In the genomic region with DNA sequence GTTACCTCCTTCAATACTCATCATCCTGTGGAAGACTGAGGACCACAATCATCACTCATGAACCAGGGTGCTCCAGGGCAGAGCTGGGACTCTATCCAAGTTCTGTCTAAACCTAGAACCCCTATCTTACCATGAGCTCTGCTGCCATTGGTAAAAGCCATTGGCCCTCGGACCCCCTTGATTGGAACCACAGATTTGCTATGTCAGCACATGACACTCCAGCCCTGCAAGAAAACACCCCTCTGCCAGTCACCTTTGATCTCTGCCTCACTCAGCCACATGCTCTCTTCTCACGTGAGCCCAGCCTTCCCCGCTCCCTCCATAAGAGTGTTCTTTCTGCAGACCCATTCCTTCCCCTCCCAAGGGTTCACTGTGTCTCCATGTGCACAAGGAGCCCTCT, we compare ENCODE assay signal across 24 cellular contexts.
DNase-seq lines count a peak whose midpoint lies in the region; ATAC-seq, FAIRE-seq and TF ChIP-seq lines count a peak whose summit lies in the region.
"Had no signal": no experiment of that assay in that cellular context is flagged by ENCODE, and none has a peak within 500 bp of the region (broad histone marks: within the 10 kb centered on the region; RNA-seq: fewer than 3 reads in every experiment).

No MANE protein-coding gene starts in this region.

- H3K9me3 Mint-ChIP-seq in chondrocyte (ENCODE audit: low read depth) = peaks cover 9% of the 10 kb centered on the region
- H3K9me3 Mint-ChIP-seq: CD4-positive, alpha-beta T cell; CD8-positive, alpha-beta T cell had no signal

- H2BK20ac ChIP-seq in IMR-90 (ENCODE audit: low read depth, low read length) = no peak overlapping the region

- H3K79me1 ChIP-seq in IMR-90 (ENCODE audit: low read depth in 1 of 2, low read length in 2 of 2) (no peaks in the 10 kb centered on the region), neuronal stem cell (ENCODE audit: low read depth, low read length) (no peaks in the 10 kb centered on the region)

- POLR2A ChIA-PET in HepG2 (lab: Yijun Ruan, JAX) = no interaction called here
- POLR2A ChIA-PET in IMR-90 (lab: Charles Lee; ENCODE audit: unreplicated experiment) = no interaction called here

- H3K4ac ChIP-seq in IMR-90 (ENCODE audit: low read depth, low read length) = no peak overlapping the region
- no peak overlapping the region for H3K4ac ChIP-seq in neuronal stem cell (ENCODE audit: low read length)

- H4K8ac ChIP-seq in IMR-90 (ENCODE audit: low read depth in 2 of 2, low read length in 2 of 2) (no peak overlapping the region), neuronal stem cell (ENCODE audit: low read depth, low read length) (no peak overlapping the region)

- TF ChIP-seq CTCF in HepG2 (CRISPR knock-in tag; IDR thresholded peaks at IDR 0.05) (no peak), right lobe of liver (IDR thresholded peaks at IDR 0.05) (no peak), IMR-90 (conservative IDR thresholded peaks at IDR 0.05; ENCODE audit: low read depth, low read length) (no peak), chondrocyte (IDR thresholded peaks at IDR 0.05) (peak; percentile 6), mucosa of descending colon (IDR thresholded peaks at IDR 0.05) (no peak)

- H3K27ac ChIP-seq in HepG2 (ENCODE audit: extremely low read length, insufficient read depth, low read length) (no peak overlapping the region), right lobe of liver (no peak overlapping the region), IMR-90 (ENCODE audit: insufficient read depth, low read length) (no peak overlapping the region), neuronal stem cell (replicated peaks; ENCODE audit: low read length) (no peak overlapping the region)
- H3K27ac ChIP-seq: 22Rv1; BLaER1 treated with 17β-estradiol and CSF1 and Interleukin-3, amounts not matched to agents 10 nM and 100 nM; C4-2B had no signal

- H2AK5ac ChIP-seq in IMR-90 (ENCODE audit: low read depth, low read length) = no peak overlapping the region
- H2AK5ac ChIP-seq in neuronal stem cell (ENCODE audit: low read depth, low read length) = peak overlapping the region; percentile 8

- H2BK5ac ChIP-seq in IMR-90 (ENCODE audit: low read depth, low read length, poor library complexity, severe bottlenecking) (no peak overlapping the region), neuronal stem cell (ENCODE audit: low read length) (no peak overlapping the region)

- peaks cover 6% of the 10 kb centered on the region for H3K36me3 Mint-ChIP-seq in chondrocyte (ENCODE audit: low read depth)
- H3K36me3 Mint-ChIP-seq: CD8-positive, alpha-beta T cell had no signal

- dilution Hi-C loops in IMR-90 (cut with HindIII; ENCODE audit: low sequenced_read_pairs, unreplicated experiment) = no loop called here

- H3K56ac ChIP-seq in IMR-90 (ENCODE audit: extremely low read depth, insufficient read depth, low read length) = no peak overlapping the region

- TF ChIP-seq POLR2A in HepG2 (IDR thresholded peaks at IDR 0.05; ENCODE audit: insufficient read depth in 1 of 2, low read depth in 2 of 2, low read length in 2 of 2) = no peak
- no peak for TF ChIP-seq POLR2A in right lobe of liver (IDR thresholded peaks at IDR 0.05)
- no peak for TF ChIP-seq POLR2A in IMR-90 (IDR thresholded peaks at IDR 0.05; ENCODE audit: low read depth, low read length)

- H2BK15ac ChIP-seq in IMR-90 (ENCODE audit: low read depth, low read length) = no peak overlapping the region
- H2BK15ac ChIP-seq in neuronal stem cell (ENCODE audit: low read length) = no peak overlapping the region

- ATAC-seq in HepG2 = no peak
- no peak for ATAC-seq in right lobe of liver
- ATAC-seq in IMR-90 (ENCODE audit: low read depth) = no peak
- no peak for ATAC-seq in GM21528 (IDR thresholded peaks at IDR 0.05; ENCODE audit: low FRiP score, unreplicated experiment)
- no peak for ATAC-seq in mucosa of descending colon
- ATAC-seq in GM19452 (IDR thresholded peaks at IDR 0.05; ENCODE audit: unreplicated experiment) = no peak
- ATAC-seq: CD8-positive, alpha-beta T cell had no signal

- no peaks in the 10 kb centered on the region for H3K79me2 ChIP-seq in HepG2 (ENCODE audit: insufficient read depth, low read length)

- no peak overlapping the region for H4K5ac ChIP-seq in IMR-90 (ENCODE audit: low read depth, low read length)

- no peaks in the 10 kb centered on the region for H3K27me3 ChIP-seq in HepG2 (ENCODE audit: control insufficient read depth in 1 of 2, insufficient read depth in 2 of 2, low read length in 2 of 2)
- H3K27me3 ChIP-seq in right lobe of liver = no peaks in the 10 kb centered on the region
- H3K27me3 ChIP-seq in IMR-90 (ENCODE audit: control insufficient read depth, insufficient read depth, low read length) = no peaks in the 10 kb centered on the region
- no peaks in the 10 kb centered on the region for H3K27me3 ChIP-seq in neuronal stem cell (ENCODE audit: control insufficient read depth in 3 of 3, insufficient read depth in 3 of 3, low read depth in 1 of 3, low read length in 3 of 3)
- H3K27me3 ChIP-seq: BLaER1 treated with 17β-estradiol and CSF1 and Interleukin-3, amounts not matched to agents 10 nM and 100 nM had no signal

- H3K4me3 Mint-ChIP-seq in chondrocyte (ENCODE audit: unreplicated experiment) = no peak overlapping the region
- H3K4me3 Mint-ChIP-seq: B cell; CD4-positive, alpha-beta T cell; CD8-positive, alpha-beta T cell had no signal

- no peak overlapping the region for H2BK120ac ChIP-seq in IMR-90 (ENCODE audit: low read depth, low read length)
- no peak overlapping the region for H2BK120ac ChIP-seq in neuronal stem cell (ENCODE audit: low read depth, low read length)

- H2BK12ac ChIP-seq in neuronal stem cell (ENCODE audit: low read length) = no peak overlapping the region

- H4K91ac ChIP-seq in IMR-90 (ENCODE audit: insufficient read depth, low read depth, low read length) (no peak overlapping the region), neuronal stem cell (ENCODE audit: low read depth, low read length, poor library complexity) (no peak overlapping the region)

- H3K4me2 ChIP-seq in HepG2 (ENCODE audit: low read depth, low read length) = no peak overlapping the region
- H3K4me2 ChIP-seq in IMR-90 (ENCODE audit: low read depth, low read length) = no peak overlapping the region
- H3K4me2 ChIP-seq in neuronal stem cell (ENCODE audit: insufficient read depth, low read length, poor library complexity, severe bottlenecking) = no peak overlapping the region
- H3K4me2 ChIP-seq: BLaER1 treated with 17β-estradiol and CSF1 and Interleukin-3, amounts not matched to agents 10 nM and 100 nM had no signal

- H3K9me3 ChIP-seq in HepG2 (ENCODE audit: low read length) = no peaks in the 10 kb centered on the region
- H3K9me3 ChIP-seq in right lobe of liver = no peaks in the 10 kb centered on the region
- no peaks in the 10 kb centered on the region for H3K9me3 ChIP-seq in IMR-90 (ENCODE audit: control insufficient read depth, insufficient read depth, low read length)
- H3K9me3 ChIP-seq in neuronal stem cell (replicated peaks in 1 of 2; ENCODE audit: control insufficient read depth in 2 of 2, insufficient read depth in 1 of 2, low read depth in 1 of 2, low read length in 2 of 2) = no peaks in the 10 kb centered on the region
- no peaks in the 10 kb centered on the region for H3K9me3 ChIP-seq in mucosa of descending colon
- H3K9me3 ChIP-seq: BLaER1 treated with 17β-estradiol and CSF1 and Interleukin-3, amounts not matched to agents 10 nM and 100 nM; Caco-2 had no signal

- no peak overlapping the region for H2AFZ ChIP-seq in HepG2 (ENCODE audit: low read length)
- H2AFZ ChIP-seq in IMR-90 (replicated peaks; ENCODE audit: low read length, poor library complexity) = no peak overlapping the region
- no peak overlapping the region for H2AFZ ChIP-seq in neuronal stem cell (ENCODE audit: low read length)

- BruUV-seq in HepG2 (replicated peaks; lab: Mats Ljungman, UMichigan) (no TSS peak), IMR-90 (replicated peaks; lab: Mats Ljungman, UMichigan) (no TSS peak)

- H3K4me1 ChIP-seq in HepG2 (ENCODE audit: insufficient read depth, low read length) (no peaks in the 10 kb centered on the region), right lobe of liver (no peaks in the 10 kb centered on the region), IMR-90 (ENCODE audit: control insufficient read depth, insufficient read depth, low read length) (no peaks in the 10 kb centered on the region), neuronal stem cell (ENCODE audit: control insufficient read depth in 2 of 2, insufficient read depth in 1 of 2, low read depth in 1 of 2, low read length in 2 of 2) (peaks cover 0 to 2% of the 10 kb centered on the region in 2 donors), mucosa of descending colon (ENCODE audit: low read depth) (no peaks in the 10 kb centered on the region)
- H3K4me1 ChIP-seq: BLaER1 treated with 17β-estradiol and CSF1 and Interleukin-3, amounts not matched to agents 10 nM and 100 nM; Caco-2 had no signal

- WGBS in HepG2 (ENCODE audit: low lambda C conversion rate) = 22% methylated on average over 3 of the region's 3 CpGs
- WGBS in right lobe of liver (ENCODE audit: insufficient coverage, low coverage, low lambda C conversion rate, missing lambda C conversion rate) = 79% methylated on average over 3 of the region's 3 CpGs
- WGBS in IMR-90 (ENCODE audit: extremely low coverage in 2 of 2, insufficient read length in 1 of 2), 2 experiments = 67% methylated on average over 1 of the region's 3 CpGs; no CpG with 5 or more reads in 1 of the 2 experiments
- WGBS in neuronal stem cell (ENCODE audit: extremely low coverage in 2 of 2, insufficient read length in 2 of 2, insufficient replicate concordance in 1 of 2), 2 donors = no CpG with 5 or more reads among the region's 3 CpGs

- H3K9me1 ChIP-seq in IMR-90 (ENCODE audit: insufficient read depth, low read length) = no peaks in the 10 kb centered on the region

- H4K20me1 ChIP-seq in HepG2 (ENCODE audit: insufficient read depth, low read length) = no peaks in the 10 kb centered on the region
- H4K20me1 ChIP-seq in IMR-90 (ENCODE audit: insufficient read depth, low read length) = no peaks in the 10 kb centered on the region
- H4K20me1 ChIP-seq: BLaER1 treated with 17β-estradiol and CSF1 and Interleukin-3, amounts not matched to agents 10 nM and 100 nM had no signal

- DNase-seq in HepG2 (ENCODE audit: low spot score) (no peak), right lobe of liver (no peak), IMR-90 (no peak), chondrocyte (ENCODE audit: low spot score) (no peak), neuronal stem cell (ENCODE audit: low spot score) (no peak), mucosa of descending colon (no peak)
- DNase-seq: ACHN; AML-193; Caco-2; Calu3; CD4-positive, alpha-beta T cell; CD8-positive, alpha-beta T cell; DMS79 treated with DMSO at 0.1 percent for 48 hours; GF-D8 had no signal

- H3K18ac ChIP-seq in IMR-90 (ENCODE audit: low read depth, low read length) = no peak overlapping the region
- no peak overlapping the region for H3K18ac ChIP-seq in neuronal stem cell (ENCODE audit: low read length)

- in situ Hi-C loops in HepG2 (cut with HindIII; ENCODE audit: extremely low pct_ligation_motif_present, low pct_unique_long_range_greater_than_20kb) = no loop called here
- in situ Hi-C loops in IMR-90 (cut with MboI; ENCODE audit: low sequenced_read_pairs) = no loop called here

- no peak for FAIRE-seq in HepG2 (lab: Jason Lieb, UNC)
- FAIRE-seq: D721Med, G401.6, GM12891, GM19239 had no signal

- no peak overlapping the region for H3K23ac ChIP-seq in IMR-90 (ENCODE audit: low read depth, low read length)
- no peak overlapping the region for H3K23ac ChIP-seq in neuronal stem cell (ENCODE audit: low read depth, low read length, poor library complexity)

- CTCF ChIA-PET in HepG2 (lab: Yijun Ruan, JAX; ENCODE audit: low intra/inter-chr PET ratio, low total read pairs) = no interaction called here
- CTCF ChIA-PET in IMR-90 (lab: Yijun Ruan, JAX) = no interaction called here

- no peaks in the 10 kb centered on the region for H3K4me1 Mint-ChIP-seq in chondrocyte (ENCODE audit: low read depth)
- H3K4me1 Mint-ChIP-seq: B cell had no signal

- TF ChIP-seq EP300 in HepG2 (IDR thresholded peaks at IDR 0.05; ENCODE audit: low read depth in 2 of 2, low read length in 2 of 2) (no peak), HepG2 (CRISPR knock-in tag; IDR thresholded peaks at IDR 0.05; ENCODE audit: borderline replicate concordance) (no peak)

- H3K14ac ChIP-seq in IMR-90 (replicated peaks; ENCODE audit: low read depth, low read length) (no peak overlapping the region), neuronal stem cell (ENCODE audit: low read length) (no peak overlapping the region)

- H3K27ac Mint-ChIP-seq in chondrocyte (ENCODE audit: unreplicated experiment) = no peak overlapping the region
- H3K27ac Mint-ChIP-seq: B cell; CD4-positive, alpha-beta T cell; CD8-positive, alpha-beta T cell had no signal

- no peaks in the 10 kb centered on the region for H3K36me3 ChIP-seq in HepG2 (replicated peaks in 1 of 2; ENCODE audit: control insufficient read depth in 1 of 2, insufficient read depth in 2 of 2, low read length in 2 of 2)
- H3K36me3 ChIP-seq in right lobe of liver = no peaks in the 10 kb centered on the region
- no peaks in the 10 kb centered on the region for H3K36me3 ChIP-seq in IMR-90 (ENCODE audit: control insufficient read depth, insufficient read depth, low read length)
- no peaks in the 10 kb centered on the region for H3K36me3 ChIP-seq in neuronal stem cell (replicated peaks in 1 of 2; ENCODE audit: control insufficient read depth in 2 of 2, insufficient read depth in 2 of 2, low read length in 2 of 2)
- H3K36me3 ChIP-seq in mucosa of descending colon (ENCODE audit: low read depth) = no peaks in the 10 kb centered on the region
- H3K36me3 ChIP-seq: BLaER1 treated with 17β-estradiol and CSF1 and Interleukin-3, amounts not matched to agents 10 nM and 100 nM had no signal

- no peak for TF ChIP-seq RAD21 in HepG2 (CRISPR knock-in tag; IDR thresholded peaks at IDR 0.05)
- TF ChIP-seq RAD21 in IMR-90 (IDR thresholded peaks at IDR 0.05; ENCODE audit: low read length) = no peak

- intact Hi-C loops in HepG2 (cut with micrococcal nuclease; ENCODE audit: unreplicated experiment) = no loop called here
- intact Hi-C loops in right lobe of liver (cut with DNase I) = no loop called here
- intact Hi-C loops in IMR-90 (cut with micrococcal nuclease) = no loop called here
- intact Hi-C loops in mucosa of descending colon (cut with DNase I, micrococcal nuclease) = no loop called here

- no peak overlapping the region for H3K4me3 ChIP-seq in HepG2 (replicated peaks in 1 of 3; ENCODE audit: insufficient read depth in 1 of 3, low read depth in 2 of 3, low read length in 3 of 3)
- H3K4me3 ChIP-seq in right lobe of liver = no peak overlapping the region
- H3K4me3 ChIP-seq in IMR-90 (ENCODE audit: insufficient read depth, low read depth, low read length) = no peak overlapping the region
- no peak overlapping the region for H3K4me3 ChIP-seq in neuronal stem cell (ENCODE audit: low read length in 2 of 2)
- H3K4me3 ChIP-seq in mucosa of descending colon = no peak overlapping the region
- H3K4me3 ChIP-seq: BLaER1 treated with 17β-estradiol and CSF1 and Interleukin-3, amounts not matched to agents 10 nM and 100 nM had no signal

- no peak overlapping the region for H2AK9ac ChIP-seq in IMR-90 (replicated peaks; ENCODE audit: low read depth, low read length, poor library complexity)

- H3K27me3 Mint-ChIP-seq in chondrocyte (ENCODE audit: low read depth) = no peaks in the 10 kb centered on the region
- H3K27me3 Mint-ChIP-seq: CD4-positive, alpha-beta T cell had no signal

- H3K9ac ChIP-seq in HepG2 (ENCODE audit: insufficient read depth, low read depth, low read length) (no peak overlapping the region), IMR-90 (ENCODE audit: low read depth, low read length) (no peak overlapping the region), neuronal stem cell (ENCODE audit: low read depth, low read length, poor library complexity) (no peak overlapping the region)
- H3K9ac ChIP-seq: BLaER1 treated with 17β-estradiol and CSF1 and Interleukin-3, amounts not matched to agents 10 nM and 100 nM had no signal
